23 cellular contexts compared by ENCODE assay signal in genomic region chr2:24040511-24040910, GRCh38. TPM values are rescaled to one million over a fixed set of nuclear protein-coding genes. Genes with fewer than 3 reads are reported as not detected.
DNase-seq lines count a peak whose midpoint lies in the region; ATAC-seq and TF ChIP-seq lines count a peak whose summit lies in the region.
"Had no signal": no experiment of that assay in that cellular context is flagged by ENCODE, and none has a peak within 500 bp of the region (broad histone marks: within the 10 kb centered on the region; RNA-seq: fewer than 3 reads in every experiment).

No MANE protein-coding gene starts in this region.

- no peak overlapping the region for H3K18ac ChIP-seq in trophoblast cell (ENCODE audit: low read length)

- no peak overlapping the region for H2AK5ac ChIP-seq in trophoblast cell (ENCODE audit: low read length)

- H3K36me3 ChIP-seq in PC-3 (ENCODE audit: low read depth, low read length) (peaks cover 21% of the 10 kb centered on the region), trophoblast cell (ENCODE audit: control insufficient read depth in 1 of 2, insufficient read depth in 2 of 2, low read length in 2 of 2) (peaks cover 8 to 12% of the 10 kb centered on the region in 2 experiments), ovary (no peaks in the 10 kb centered on the region)

- no CpG with 5 or more reads among the region's 4 CpGs for WGBS in trophoblast cell (ENCODE audit: extremely low coverage, insufficient coverage, insufficient read length)
- 86 to 97% (median 94%) methylated on average over 4 of the region's 4 CpGs for WGBS in ovary, 3 donors

- TF ChIP-seq EP300 in ovary (IDR thresholded peaks at IDR 0.05) = no peak

- no peaks in the 10 kb centered on the region for H3K9me2 ChIP-seq in PC-3 (replicated peaks; ENCODE audit: low read length)

- H3K79me1 ChIP-seq in trophoblast cell (ENCODE audit: low read length) = no peaks in the 10 kb centered on the region

- H3K79me2 ChIP-seq in PC-3 (ENCODE audit: low read length) (peaks cover 40% of the 10 kb centered on the region), trophoblast cell (ENCODE audit: control insufficient read depth, insufficient read depth, low read length, poor library complexity) (no peaks in the 10 kb centered on the region)

- H4K12ac ChIP-seq in trophoblast cell (ENCODE audit: low read depth, low read length) = no peak overlapping the region

- H2BK5ac ChIP-seq in trophoblast cell (ENCODE audit: low read depth, low read length, poor library complexity) = no peak overlapping the region

- no peak overlapping the region for H3K23ac ChIP-seq in trophoblast cell (ENCODE audit: low read length)

- intact Hi-C loops in PC-3 (cut with micrococcal nuclease) = no loop called here
- intact Hi-C loops in ovary (cut with DNase I) = no loop called here

- ATAC-seq in PC-3 = no peak

- no TSS peak for BruUV-seq in PC-3 (replicated peaks; lab: Mats Ljungman, UMichigan)

- no peak overlapping the region for H3K4ac ChIP-seq in trophoblast cell (ENCODE audit: low read depth, low read length)

- no peak overlapping the region for H2BK120ac ChIP-seq in trophoblast cell (ENCODE audit: insufficient read depth, low read length, poor library complexity)

- TF ChIP-seq POLR2A in ovary (IDR thresholded peaks at IDR 0.05) = no peak

- H2AFZ ChIP-seq in PC-3 (ENCODE audit: low read length) (no peak overlapping the region), trophoblast cell (ENCODE audit: insufficient read depth, low read length, poor library complexity) (no peak overlapping the region)

- no peak overlapping the region for H3K9ac ChIP-seq in PC-3 (ENCODE audit: low read length)
- H3K9ac ChIP-seq in trophoblast cell (ENCODE audit: low read length) = no peak overlapping the region
- H3K9ac ChIP-seq: BLaER1 had no signal

- no peaks in the 10 kb centered on the region for H3K4me1 ChIP-seq in PC-3 (ENCODE audit: insufficient read depth, low read length)
- H3K4me1 ChIP-seq in trophoblast cell (ENCODE audit: control insufficient read depth in 1 of 2, insufficient read depth in 2 of 2, low read length in 2 of 2) = no peaks in the 10 kb centered on the region
- H3K4me1 ChIP-seq in ovary (ENCODE audit: insufficient read depth) = no peaks in the 10 kb centered on the region
- H3K4me1 ChIP-seq: BE2C had no signal

- H3K27me3 ChIP-seq in PC-3 (ENCODE audit: low read length) (no peaks in the 10 kb centered on the region), trophoblast cell (ENCODE audit: insufficient read depth, low read length) (no peaks in the 10 kb centered on the region), ovary (no peaks in the 10 kb centered on the region)
- H3K27me3 ChIP-seq: BE2C, BLaER1 had no signal

- POLR2A ChIA-PET in PC-3 (lab: Charles Lee; ENCODE audit: unreplicated experiment) = no interaction called here

- no peak overlapping the region for H4K91ac ChIP-seq in trophoblast cell (ENCODE audit: low read depth, low read length)

- no peak overlapping the region for H3K4me2 ChIP-seq in PC-3 (ENCODE audit: low read length)
- H3K4me2 ChIP-seq in trophoblast cell (ENCODE audit: low read length) = no peak overlapping the region
- H3K4me2 ChIP-seq: BLaER1 had no signal

- H4K8ac ChIP-seq in trophoblast cell (ENCODE audit: low read depth, low read length) = no peak overlapping the region

- no peaks in the 10 kb centered on the region for H4K20me1 ChIP-seq in PC-3 (ENCODE audit: low read length)

- no peaks in the 10 kb centered on the region for H3F3A ChIP-seq in PC-3 (ENCODE audit: low read length, unreplicated experiment)

- H3K14ac ChIP-seq in trophoblast cell (ENCODE audit: low read length) = no peak overlapping the region

- TF ChIP-seq CTCF in PC-3 (conservative IDR thresholded peaks at IDR 0.05; ENCODE audit: low read depth, low read length) (no peak), ovary (IDR thresholded peaks at IDR 0.05) (no peak)

- no peak overlapping the region for H3K27ac ChIP-seq in PC-3 (ENCODE audit: low read length)
- no peak overlapping the region for H3K27ac ChIP-seq in trophoblast cell (ENCODE audit: low read depth, low read length)
- no peak overlapping the region for H3K27ac ChIP-seq in ovary
- H3K27ac ChIP-seq: BLaER1 had no signal

- CTCF ChIA-PET in PC-3 (lab: Charles Lee) = no interaction called here

- DNase-seq in EH (ENCODE audit: low read depth) (peak; percentile 31), EL (peak; percentile 38), PC-3 (peak; percentile 25), trophoblast cell (peak; percentile 47 to 91), ovary (no peak), HPDE6-E6E7 (ENCODE audit: extremely low spot score) (no peak)
- DNase-seq in stimulated activated CD4-positive, alpha-beta T cell treated with anti-CD3 and anti-CD28 coated beads, Interleukin-4, amount 100 ng/mL, for 1 hour = no peak
- DNase-seq: 8988T; ACHN; BE2C; C1 segment of cervical spinal cord; CD4-positive, alpha-beta memory T cell; CD4-positive, CD25-positive, alpha-beta regulatory T cell; CD8-positive, alpha-beta memory T cell; COR-L47; DMS 273 treated with DMSO at 0.1 percent for 48 hours; DMS153; DMS53; DMS79; DND-41; GF-D8 had no signal

- no peak overlapping the region for H2BK12ac ChIP-seq in trophoblast cell (ENCODE audit: low read length)

- no peak overlapping the region for H3K4me3 ChIP-seq in PC-3 (ENCODE audit: low read length)
- H3K4me3 ChIP-seq in trophoblast cell (ENCODE audit: low read depth, low read length) = no peak overlapping the region
- H3K4me3 ChIP-seq in ovary = no peak overlapping the region
- H3K4me3 ChIP-seq: BLaER1 had no signal

- no peaks in the 10 kb centered on the region for H3K9me3 ChIP-seq in PC-3 (ENCODE audit: low read length)
- peaks cover 1% of the 10 kb centered on the region for H3K9me3 ChIP-seq in trophoblast cell (ENCODE audit: insufficient read depth, low read depth, low read length)
- no peaks in the 10 kb centered on the region for H3K9me3 ChIP-seq in ovary
- H3K9me3 ChIP-seq: BE2C, BLaER1 had no signal

RNA-seq across cellular contexts. Expression of gene WDCP, which starts 6.7 kb away (rescaled TPM):
- total RNA-seq in PC-3 (2014; rRNA removed) = 5.6 and 11.5 TPM in 2 replicates
- 4.3 and 4.7 TPM in 2 replicates for polyA plus RNA-seq in trophoblast cell (2013)
- total RNA-seq in ovary = 10 to 100 TPM in 5 of 7 donors, 1 to 10 TPM in 2; 3.8 to 16.0 (median 12.1) TPM
- polyA plus RNA-seq in ovary = 1 to 10 TPM; 4.0 to 6.7 TPM

RNA-seq across cellular contexts. Expression of gene FKBP1B, which starts 9.0 kb away (rescaled TPM):
- total RNA-seq in PC-3 (2014; rRNA removed) = 2.1 and 2.7 TPM in 2 replicates
- polyA plus RNA-seq in trophoblast cell (2013) = 22.2 and 23.6 TPM in 2 replicates
- 10 to 100 TPM in 1 of 7 donors, 1 to 10 TPM in 6; 3.9 to 11.0 (median 5.7) TPM for total RNA-seq in ovary
- polyA plus RNA-seq in ovary = 1 to 10 TPM; 4.7 to 8.0 TPM

RNA-seq across cellular contexts. Expression of gene MFSD2B, which starts 30.6 kb away (rescaled TPM):
- total RNA-seq in PC-3 (2014; rRNA removed) (not detected in 2 replicates), ovary (under 1 TPM in 3 of 7 donors, not detected in 4; 0.07 to 0.47 (median 0.15) TPM)
- 0.12 and 0.15 TPM in 2 replicates for polyA plus RNA-seq in trophoblast cell (2013)
- polyA plus RNA-seq in ovary = under 1 TPM in 1 of 2 donors, not detected in 1; 0.02 TPM
- total RNA-seq: A673; CD4-positive, alpha-beta memory T cell had no signal
- polyA plus RNA-seq: CD4-positive, alpha-beta memory T cell; CD4-positive, CD25-positive, alpha-beta regulatory T cell; CD8-positive, alpha-beta memory T cell had no signal

RNA-seq across cellular contexts. Expression of gene SF3B6, which starts 35.6 kb away (rescaled TPM):
- total RNA-seq in PC-3 (2014; rRNA removed) = 139 and 220 TPM in 2 replicates
- 204 and 206 TPM in 2 replicates for polyA plus RNA-seq in trophoblast cell (2013)
- 100 to 1,000 TPM in 2 of 7 donors, 10 to 100 TPM in 5; 60.6 to 145 (median 76.8) TPM for total RNA-seq in ovary
- 100 to 1,000 TPM; 115 to 120 TPM for polyA plus RNA-seq in ovary

RNA-seq across cellular contexts. Expression of gene TP53I3, which starts 44.1 kb away (rescaled TPM):
- total RNA-seq in PC-3 (2014; rRNA removed) (37.0 and 42.4 TPM in 2 replicates), ovary (10 to 100 TPM in 4 of 7 donors, 1 to 10 TPM in 3; 1.6 to 28.1 (median 10.3) TPM)
- 33.8 and 34.1 TPM in 2 replicates for polyA plus RNA-seq in trophoblast cell (2013)
- polyA plus RNA-seq in ovary = 10 to 100 TPM; 10.2 to 15.1 TPM
- polyA plus RNA-seq: CD8-positive, alpha-beta memory T cell had no signal

Comparison
In these comparisons a context has a peak if more than half of its experiments do, and no peak if none do; other contexts are left out.
1. DNase-seq: peak in EH (single experiment), EL (single experiment), PC-3 (single experiment) and trophoblast cell (2 of 2); none in ovary (0 of 5), HPDE6-E6E7 (single experiment) and stimulated activated CD4-positive, alpha-beta T cell treated with anti-CD3 and anti-CD28 coated beads, Interleukin-4, amount 100 ng/mL, for 1 hour (single experiment).